In the genomic region with DNA sequence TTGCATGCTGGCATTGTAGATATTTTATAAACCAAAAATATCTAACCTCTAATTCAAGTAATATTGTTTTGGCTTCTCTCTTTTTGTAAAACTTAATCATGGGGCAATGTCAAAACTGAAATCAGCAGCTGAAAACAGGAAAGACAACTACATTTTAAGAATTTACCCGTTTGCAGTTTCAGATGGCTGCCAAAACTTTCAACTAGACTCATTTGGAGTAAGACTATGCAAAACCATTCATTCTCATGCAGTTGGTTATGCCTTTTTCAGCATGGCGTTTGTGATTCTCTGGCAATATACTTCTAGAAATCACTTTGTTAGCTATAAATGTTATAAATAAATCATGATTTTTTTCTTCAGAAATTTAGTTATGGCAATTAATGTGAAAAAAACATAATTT, we compare ENCODE assay signal across 15 cellular contexts.
DNase-seq lines count a peak whose midpoint lies in the region; ATAC-seq and TF ChIP-seq lines count a peak whose summit lies in the region.
"Had no signal": no experiment of that assay in that cellular context is flagged by ENCODE, and none has a peak within 500 bp of the region (broad histone marks: within the 10 kb centered on the region; RNA-seq: fewer than 3 reads in every experiment).

No MANE protein-coding gene starts in this region.

- H3K36me3 Mint-ChIP-seq in activated naive CD8-positive, alpha-beta T cell treated with anti-CD3 and anti-CD28 coated beads, Interleukin-2, amount 50 U/mL, for 24 hours (ENCODE audit: low read depth) = no peaks in the 10 kb centered on the region
- H3K36me3 Mint-ChIP-seq: activated naive CD8-positive, alpha-beta T cell treated with anti-CD3 and anti-CD28 coated beads for 36 hours; memory B cell had no signal

- no peaks in the 10 kb centered on the region for H3K9me3 ChIP-seq in right lobe of liver

- no peaks in the 10 kb centered on the region for H3K9me3 Mint-ChIP-seq in activated naive CD8-positive, alpha-beta T cell treated with anti-CD3 and anti-CD28 coated beads, Interleukin-2, amount 50 U/mL, for 24 hours
- H3K9me3 Mint-ChIP-seq: activated naive CD8-positive, alpha-beta T cell treated with anti-CD3 and anti-CD28 coated beads for 36 hours; memory B cell had no signal

- peak; percentile 72 for ATAC-seq in GM18519 (IDR thresholded peaks at IDR 0.05; ENCODE audit: low FRiP score, unreplicated experiment)
- peak; percentile 75 for ATAC-seq in GM21360 (IDR thresholded peaks at IDR 0.05; ENCODE audit: unreplicated experiment)
- ATAC-seq in HG02885 (IDR thresholded peaks at IDR 0.05; ENCODE audit: poor library complexity, unreplicated experiment) = peak; percentile 84
- peak; percentile 68 for ATAC-seq in HG03469 (IDR thresholded peaks at IDR 0.05; ENCODE audit: unreplicated experiment)
- no peak for ATAC-seq in right lobe of liver
- ATAC-seq in left lobe of liver = no peak
- ATAC-seq in activated naive CD8-positive, alpha-beta T cell treated with anti-CD3 and anti-CD28 coated beads, Interleukin-2, amount 50 U/mL, for 24 hours = no peak

- intact Hi-C loops in right lobe of liver (cut with DNase I) = no loop called here

- TF ChIP-seq POLR2A in right lobe of liver (IDR thresholded peaks at IDR 0.05) = no peak

- WGBS in right lobe of liver (ENCODE audit: insufficient coverage, low coverage, low lambda C conversion rate, missing lambda C conversion rate) = 22% methylated on average over 2 of the region's 2 CpGs

- H3K4me3 Mint-ChIP-seq in activated naive CD8-positive, alpha-beta T cell treated with anti-CD3 and anti-CD28 coated beads, Interleukin-2, amount 50 U/mL, for 24 hours = no peak overlapping the region
- H3K4me3 Mint-ChIP-seq: activated naive CD8-positive, alpha-beta T cell treated with anti-CD3 and anti-CD28 coated beads for 36 hours; memory B cell had no signal

- H3K27me3 ChIP-seq in right lobe of liver = no peaks in the 10 kb centered on the region
- H3K27me3 ChIP-seq: esophagus squamous epithelium had no signal

- H3K4me1 Mint-ChIP-seq in activated naive CD8-positive, alpha-beta T cell treated with anti-CD3 and anti-CD28 coated beads, Interleukin-2, amount 50 U/mL, for 24 hours = no peaks in the 10 kb centered on the region
- H3K4me1 Mint-ChIP-seq: activated naive CD8-positive, alpha-beta T cell treated with anti-CD3 and anti-CD28 coated beads for 36 hours; memory B cell had no signal

- no peaks in the 10 kb centered on the region for H3K4me1 ChIP-seq in right lobe of liver

- TF ChIP-seq CTCF in right lobe of liver (IDR thresholded peaks at IDR 0.05) = no peak

- no peak overlapping the region for H3K27ac Mint-ChIP-seq in activated naive CD8-positive, alpha-beta T cell treated with anti-CD3 and anti-CD28 coated beads, Interleukin-2, amount 50 U/mL, for 24 hours
- H3K27ac Mint-ChIP-seq: activated naive CD8-positive, alpha-beta T cell treated with anti-CD3 and anti-CD28 coated beads for 36 hours; memory B cell had no signal

- no peaks in the 10 kb centered on the region for H3K36me3 ChIP-seq in right lobe of liver
- H3K36me3 ChIP-seq: esophagus squamous epithelium had no signal

- DNase-seq in NCI-H1105 treated with DMSO at 0.1 percent for 48 hours (lab: John Stamatoyannopoulos, UW) (no peak), right lobe of liver (no peak), left lobe of liver (ENCODE audit: low spot score) (no peak)
- DNase-seq in activated naive CD8-positive, alpha-beta T cell treated with anti-CD3 and anti-CD28 coated beads, Interleukin-2, amount 50 U/mL, for 24 hours = no peak
- DNase-seq: activated naive CD8-positive, alpha-beta T cell treated with anti-CD3 and anti-CD28 coated beads for 36 hours; cerebellar nuclear complex; esophagus squamous epithelium; RPMI8226; stimulated activated CD8-positive, alpha-beta memory T cell treated with anti-CD3 and anti-CD28 coated beads, Interleukin-4, amount 100 ng/mL, for 48 hours; T-helper 9 cell had no signal

- peaks cover 4% of the 10 kb centered on the region for H3K27me3 Mint-ChIP-seq in activated naive CD8-positive, alpha-beta T cell treated with anti-CD3 and anti-CD28 coated beads, Interleukin-2, amount 50 U/mL, for 24 hours

- no peak overlapping the region for H3K4me3 ChIP-seq in right lobe of liver
- H3K4me3 ChIP-seq: esophagus squamous epithelium had no signal

- no peak overlapping the region for H3K27ac ChIP-seq in right lobe of liver
- H3K27ac ChIP-seq: esophagus squamous epithelium had no signal

Comparison
In these comparisons a context has a peak if more than half of its experiments do, and no peak if none do; other contexts are left out.
1. ATAC-seq: peak in GM18519 (single experiment), GM21360 (single experiment), HG02885 (single experiment) and HG03469 (single experiment); none in right lobe of liver (0 of 4), left lobe of liver (single experiment) and activated naive CD8-positive, alpha-beta T cell treated with anti-CD3 and anti-CD28 coated beads, Interleukin-2, amount 50 U/mL, for 24 hours (single experiment).